ENCODE assay signal across 1 cellular context in the genomic region with DNA sequence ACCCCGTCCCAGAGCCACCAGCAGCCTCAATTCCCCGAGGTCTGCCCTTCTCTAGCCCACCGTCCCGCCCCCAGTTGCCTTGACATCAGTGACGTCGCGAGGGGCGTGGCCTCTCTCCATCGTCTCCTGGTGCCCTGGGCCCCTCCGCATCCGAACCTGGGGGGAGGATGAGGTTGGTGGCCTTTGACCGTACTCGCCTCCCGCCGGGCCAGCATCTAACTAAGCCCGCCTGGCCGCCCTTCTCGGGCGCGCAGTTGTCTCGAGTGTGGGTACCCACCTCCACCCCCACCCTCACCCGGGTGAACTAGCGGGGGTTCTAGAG.
TF ChIP-seq lines count a peak whose summit lies in the region.

No MANE protein-coding gene starts in this region.

TF ChIP-seq in endothelial cell of umbilical vein, 7 proteins besides CTCF, POLR2A, EP300 and RAD21 (continued from another document):
- no peak for TF ChIP-seq GATA2 (IDR thresholded peaks at IDR 0.05; ENCODE audit: insufficient read depth, insufficient read length, low read depth, low read length)
